ENCODE assay signal across 21 cellular contexts in the genomic region with DNA sequence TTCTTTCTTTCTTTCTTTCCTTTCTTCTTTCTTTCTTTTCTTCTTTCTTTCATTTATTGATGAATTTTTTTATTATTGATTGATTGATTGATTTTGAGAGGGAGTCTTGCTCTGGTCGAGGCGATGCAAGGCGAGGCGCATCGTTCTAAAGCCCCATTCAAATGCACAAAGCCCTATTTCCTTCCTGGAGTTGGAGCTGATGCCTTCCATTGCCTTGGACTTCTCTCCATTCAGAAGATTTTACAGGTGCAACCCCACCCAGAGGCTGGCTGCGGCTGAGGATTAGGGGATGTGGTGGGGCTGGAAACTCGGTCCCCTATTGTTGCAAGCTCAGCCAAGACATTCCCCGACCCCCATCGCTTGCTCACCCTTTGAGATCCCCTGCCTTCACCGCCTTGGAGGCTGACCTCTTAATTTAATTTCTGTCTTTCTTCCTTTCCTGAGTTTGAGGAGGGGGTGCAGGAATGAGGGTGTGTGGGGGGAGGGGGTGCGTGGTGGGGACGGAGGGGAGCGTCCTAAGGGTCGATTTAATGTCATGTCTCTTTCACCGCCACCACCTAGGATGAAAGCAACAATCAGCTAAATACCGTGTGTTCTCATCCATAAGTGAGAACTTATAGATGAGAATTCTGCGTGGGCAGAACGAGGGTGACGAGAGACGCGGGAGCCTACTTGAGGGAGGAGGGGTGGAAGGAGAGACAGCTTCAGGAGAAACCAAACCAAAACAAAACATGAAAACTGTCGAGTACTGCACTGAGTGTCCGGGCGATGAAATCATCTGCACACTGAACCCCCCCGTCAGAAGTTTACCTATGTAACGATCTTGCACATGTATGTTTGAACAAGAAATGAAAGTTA.
"Had no signal": no experiment of that assay in that cellular context is flagged by ENCODE, and none has a peak within 500 bp of the region (broad histone marks: within the 10 kb centered on the region; RNA-seq: fewer than 3 reads in every experiment).

No MANE protein-coding gene starts in this region.

- ATAC-seq: left ventricle myocardium superior; lower lobe of right lung; mucosa of descending colon; natural killer cell treated with Interleukin-12 subunit alpha and Interleukin-12 subunit beta and Interleukin-15 and Interleukin-18, amount 100 ng/mL, for 72 hours; sciatic nerve; stimulated activated effector memory CD8-positive, alpha-beta T cell treated with anti-CD3 and anti-CD28 coated beads, Interleukin-12 subunit alpha, Interleukin-12 subunit beta, amount 100 ng/mL, for 72 hours had no signal

- H3K36me3 ChIP-seq: colonic mucosa, lower lobe of right lung, prostate gland, right atrium auricular region, thoracic aorta, tibial nerve, upper lobe of left lung had no signal

- H3K4me3 ChIP-seq: colonic mucosa, lower lobe of right lung, mucosa of descending colon, prostate gland, right atrium auricular region, smooth muscle cell, thoracic aorta, tibial nerve, upper lobe of left lung had no signal

- H3K4me1 ChIP-seq: colonic mucosa, lower lobe of right lung, prostate gland, right atrium auricular region, tibial nerve, upper lobe of left lung had no signal

- H3K27ac ChIP-seq: colonic mucosa, lower lobe of right lung, prostate gland, right atrium auricular region, thoracic aorta, tibial nerve, upper lobe of left lung had no signal

- H3K27me3 ChIP-seq: colonic mucosa, right atrium auricular region, tibial nerve, upper lobe of left lung had no signal

- DNase-seq: colonic mucosa; effector CD8-positive, alpha-beta T cell; erythroblast; hypothalamus; immature natural killer cell; islet precursor cell; left ventricle myocardium superior; lower lobe of right lung; naive B cell; stimulated activated CD4-positive, alpha-beta T cell treated with anti-CD3 and anti-CD28 coated beads, Interleukin-2, amount 100 ng/mL, for 24 hours; stimulated activated CD4-positive, alpha-beta T cell treated with anti-CD3 and anti-CD28 coated beads, Interleukin-4, amount 100 ng/mL, for 24 hours had no signal

- H3K4me2 ChIP-seq: smooth muscle cell had no signal
